ENCODE assay signal across 14 cellular contexts in genomic region chr11:8726395-8726794, GRCh38.
"Had no signal": no experiment of that assay in that cellular context is flagged by ENCODE, and none has a peak within 500 bp of the region (broad histone marks: within the 10 kb centered on the region; RNA-seq: fewer than 3 reads in every experiment).

No MANE protein-coding gene starts in this region.

- H3K27ac ChIP-seq: body of pancreas, epithelial cell of prostate had no signal

- H3K4me1 Mint-ChIP-seq: activated CD4-positive, alpha-beta T cell treated with anti-CD3 and anti-CD28 coated beads, Interleukin-2, amount 10 ng/mL, durations not matched to agents 7 days and 5 days; activated naive CD4-positive, alpha-beta T cell treated with anti-CD3 and anti-CD28 coated beads, Interleukin-2, amount 10 ng/mL, durations not matched to agents 7 days and 5 days; activated T-helper 17 cell treated with anti-CD3 and anti-CD28 coated beads, Interleukin-2, amount 50 U/mL, for 72 hours had no signal

- H3K4me3 ChIP-seq: body of pancreas, lung, ovary, skin epidermis, tibial artery had no signal

- H3K27ac Mint-ChIP-seq: activated B cell treated with CpG ODN at 0.5 μM for 24 hours; activated CD4-positive, alpha-beta T cell treated with anti-CD3 and anti-CD28 coated beads, Interleukin-2, amount 10 ng/mL, durations not matched to agents 7 days and 5 days; activated naive CD4-positive, alpha-beta T cell treated with anti-CD3 and anti-CD28 coated beads, Interleukin-2, amount 10 ng/mL, durations not matched to agents 7 days and 5 days; activated T-helper 17 cell treated with anti-CD3 and anti-CD28 coated beads, Interleukin-2, amount 50 U/mL, for 72 hours; natural killer cell treated with Interleukin-12 subunit alpha and Interleukin-12 subunit beta and Interleukin-15 and Interleukin-18, amount 100 ng/mL, for 72 hours had no signal

- H3K36me3 Mint-ChIP-seq: activated naive CD4-positive, alpha-beta T cell treated with anti-CD3 and anti-CD28 coated beads, Interleukin-2, amount 10 ng/mL, durations not matched to agents 7 days and 5 days; natural killer cell treated with Interleukin-12 subunit alpha and Interleukin-12 subunit beta and Interleukin-15 and Interleukin-18, amount 100 ng/mL, for 72 hours had no signal

- ATAC-seq: activated T-helper 17 cell treated with anti-CD3 and anti-CD28 coated beads, Interleukin-2, amount 50 U/mL, for 72 hours; body of pancreas; natural killer cell treated with Interleukin-12 subunit alpha and Interleukin-12 subunit beta and Interleukin-15 and Interleukin-18, amount 100 ng/mL, for 72 hours had no signal

- H3K9me3 Mint-ChIP-seq: activated B cell treated with CpG ODN at 0.5 μM for 24 hours; activated CD4-positive, alpha-beta T cell treated with anti-CD3 and anti-CD28 coated beads, Interleukin-2, amount 10 ng/mL, durations not matched to agents 7 days and 5 days; activated naive CD4-positive, alpha-beta T cell treated with anti-CD3 and anti-CD28 coated beads, Interleukin-2, amount 10 ng/mL, durations not matched to agents 7 days and 5 days; activated T-helper 17 cell treated with anti-CD3 and anti-CD28 coated beads, Interleukin-2, amount 50 U/mL, for 72 hours; natural killer cell treated with Interleukin-12 subunit alpha and Interleukin-12 subunit beta and Interleukin-15 and Interleukin-18, amount 100 ng/mL, for 72 hours had no signal

- H3K4me3 Mint-ChIP-seq: activated B cell treated with CpG ODN at 0.5 μM for 24 hours; activated CD4-positive, alpha-beta T cell treated with anti-CD3 and anti-CD28 coated beads, Interleukin-2, amount 10 ng/mL, durations not matched to agents 7 days and 5 days; activated naive CD4-positive, alpha-beta T cell treated with anti-CD3 and anti-CD28 coated beads, Interleukin-2, amount 10 ng/mL, durations not matched to agents 7 days and 5 days; activated T-helper 17 cell treated with anti-CD3 and anti-CD28 coated beads, Interleukin-2, amount 50 U/mL, for 72 hours; natural killer cell treated with Interleukin-12 subunit alpha and Interleukin-12 subunit beta and Interleukin-15 and Interleukin-18, amount 100 ng/mL, for 72 hours had no signal

- H3K36me3 ChIP-seq: ovary had no signal

- DNase-seq: activated B cell treated with CpG ODN at 0.5 μM for 24 hours; activated CD4-positive, alpha-beta T cell treated with anti-CD3 and anti-CD28 coated beads, Interleukin-2, amount 10 ng/mL, durations not matched to agents 7 days and 5 days; activated naive CD4-positive, alpha-beta T cell treated with anti-CD3 and anti-CD28 coated beads, Interleukin-2, amount 10 ng/mL, durations not matched to agents 7 days and 5 days; activated T-cell treated with anti-CD3 and anti-CD28 coated beads for 4 hours; body of pancreas; effector memory CD4-positive, alpha-beta T cell; hypothalamus; ovary; tibial artery had no signal

- H3K27me3 ChIP-seq: body of pancreas, ovary, tibial artery had no signal

- H3K9me3 ChIP-seq: body of pancreas, ovary, tibial artery had no signal
